ENCODE assay signal across 28 cellular contexts in the genomic region with DNA sequence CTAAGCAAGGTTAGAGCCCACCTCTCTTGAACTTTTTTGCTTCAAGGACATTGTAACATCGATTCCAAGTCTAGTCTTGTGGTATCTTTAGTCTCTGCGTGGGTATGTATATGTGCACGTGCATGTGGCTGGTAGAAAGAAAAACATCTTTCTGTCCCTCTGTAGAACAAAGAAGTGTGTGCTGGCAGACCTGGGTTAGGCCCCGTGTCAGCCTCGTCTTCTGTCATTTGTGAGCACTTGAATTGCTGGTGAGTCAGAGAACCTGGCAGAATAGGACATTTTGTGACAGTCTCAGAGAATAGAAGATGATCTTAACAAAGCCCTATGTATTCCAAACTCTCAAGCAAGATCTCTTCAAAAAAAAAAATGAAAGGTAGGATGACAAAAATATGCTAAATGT.
DNase-seq lines count a peak whose midpoint lies in the region; ATAC-seq, FAIRE-seq and TF ChIP-seq lines count a peak whose summit lies in the region.
"Had no signal": no experiment of that assay in that cellular context is flagged by ENCODE, and none has a peak within 500 bp of the region (broad histone marks: within the 10 kb centered on the region; RNA-seq: fewer than 3 reads in every experiment).

No MANE protein-coding gene starts in this region.

- no peak overlapping the region for H2BK5ac ChIP-seq in neuronal stem cell (ENCODE audit: low read length)

- DNase-seq in astrocyte (ENCODE audit: low read depth): no peak
- peak in 41 of 42 donors; percentile 21 to 90 (median 65) for DNase-seq in head of caudate nucleus
- no peak for DNase-seq in neuronal stem cell (ENCODE audit: low spot score)
- DNase-seq in putamen (ENCODE audit: low spot score): peak; percentile 56
- DNase-seq in AG08396 (ENCODE audit: low spot score): no peak
- DNase-seq in DMS53 treated with DMSO at 0.1 percent for 48 hours (lab: John Stamatoyannopoulos, UW; ENCODE audit: unreplicated experiment): no peak
- no peak for DNase-seq in HepG2 (ENCODE audit: low spot score)
- DNase-seq: 8988T; ACHN; AML-193; Caco-2; Calu3; CD4-positive, alpha-beta T cell; CD8-positive, alpha-beta T cell; DMS79; DND-41; EL; GDM1 had no signal

- H3K36me3 ChIP-seq in astrocyte (ENCODE audit: insufficient read depth, low read length) (no peaks in the 10 kb centered on the region), neuronal stem cell (replicated peaks in 1 of 2; ENCODE audit: control insufficient read depth in 2 of 2, insufficient read depth in 2 of 2, low read length in 2 of 2) (no peaks in the 10 kb centered on the region), HepG2 (replicated peaks in 1 of 2; ENCODE audit: control insufficient read depth in 1 of 2, insufficient read depth in 2 of 2, low read length in 2 of 2) (no peaks in the 10 kb centered on the region)
- H3K36me3 ChIP-seq: BLaER1 treated with 17β-estradiol and CSF1 and Interleukin-3, amounts not matched to agents 10 nM and 100 nM had no signal

- FAIRE-seq in astrocyte (lab: Jason Lieb, UNC) (no peak), HepG2 (lab: Jason Lieb, UNC) (no peak)
- FAIRE-seq: A204.1, D721Med, GM12878, GM12892, GM18507, GM19239 had no signal

- H3K4me1 Mint-ChIP-seq in astrocyte (ENCODE audit: low read depth, unreplicated experiment): peaks cover 4% of the 10 kb centered on the region
- H3K4me1 Mint-ChIP-seq: B cell had no signal

- H3K27ac ChIP-seq in astrocyte (ENCODE audit: low read depth, low read length) (no peak overlapping the region), neuronal stem cell (replicated peaks; ENCODE audit: low read length) (no peak overlapping the region), HepG2 (ENCODE audit: extremely low read length, insufficient read depth, low read length) (no peak overlapping the region)
- H3K27ac ChIP-seq: BLaER1 treated with 17β-estradiol and CSF1 and Interleukin-3, amounts not matched to agents 10 nM and 100 nM; C4-2B had no signal

- H2BK120ac ChIP-seq in neuronal stem cell (ENCODE audit: low read depth, low read length): no peak overlapping the region

- H2BK12ac ChIP-seq in neuronal stem cell (ENCODE audit: low read length): no peak overlapping the region

- H4K20me1 ChIP-seq in astrocyte (ENCODE audit: insufficient read depth, low read length) (no peaks in the 10 kb centered on the region), HepG2 (ENCODE audit: insufficient read depth, low read length) (no peaks in the 10 kb centered on the region)
- H4K20me1 ChIP-seq: BLaER1 treated with 17β-estradiol and CSF1 and Interleukin-3, amounts not matched to agents 10 nM and 100 nM had no signal

- H4K8ac ChIP-seq in neuronal stem cell (ENCODE audit: low read depth, low read length): no peak overlapping the region

- no peaks in the 10 kb centered on the region for H3K79me1 ChIP-seq in neuronal stem cell (ENCODE audit: low read depth, low read length)

- H2BK15ac ChIP-seq in neuronal stem cell (ENCODE audit: low read length): no peak overlapping the region

- no peak for TF ChIP-seq EP300 in HepG2 (IDR thresholded peaks at IDR 0.05; ENCODE audit: low read depth in 2 of 2, low read length in 2 of 2)
- TF ChIP-seq EP300 in HepG2 (CRISPR knock-in tag; IDR thresholded peaks at IDR 0.05; ENCODE audit: borderline replicate concordance): no peak

- H2AFZ ChIP-seq in astrocyte (ENCODE audit: low read depth, low read length) (no peak overlapping the region), neuronal stem cell (ENCODE audit: low read length) (peak overlapping the region; percentile 38), HepG2 (ENCODE audit: low read length) (no peak overlapping the region)

- H3K4me2 ChIP-seq in astrocyte (ENCODE audit: low read length): no peak overlapping the region
- H3K4me2 ChIP-seq in neuronal stem cell (ENCODE audit: insufficient read depth, low read length, poor library complexity, severe bottlenecking): no peak overlapping the region
- no peak overlapping the region for H3K4me2 ChIP-seq in HepG2 (ENCODE audit: low read depth, low read length)
- H3K4me2 ChIP-seq: BLaER1 treated with 17β-estradiol and CSF1 and Interleukin-3, amounts not matched to agents 10 nM and 100 nM had no signal

- no peak for TF ChIP-seq RAD21 in HepG2 (CRISPR knock-in tag; IDR thresholded peaks at IDR 0.05)

- in situ Hi-C loops in HepG2 (cut with HindIII; ENCODE audit: extremely low pct_ligation_motif_present, low pct_unique_long_range_greater_than_20kb): no loop called here

- no peak for TF ChIP-seq CTCF in astrocyte (IDR thresholded peaks at IDR 0.05; ENCODE audit: insufficient read depth, low read depth, low read length)
- TF ChIP-seq CTCF in HepG2 (CRISPR knock-in tag; IDR thresholded peaks at IDR 0.05): no peak

- TF ChIP-seq POLR2A in HepG2 (IDR thresholded peaks at IDR 0.05; ENCODE audit: insufficient read depth in 1 of 2, low read depth in 2 of 2, low read length in 2 of 2): no peak

- intact Hi-C loops in head of caudate nucleus (cut with DNase I): no loop called here
- intact Hi-C loops in HepG2 (cut with micrococcal nuclease; ENCODE audit: unreplicated experiment): no loop called here

- POLR2A ChIA-PET in HepG2 (lab: Yijun Ruan, JAX): no interaction called here

- H3K4me3 Mint-ChIP-seq in astrocyte (ENCODE audit: unreplicated experiment): no peak overlapping the region
- H3K4me3 Mint-ChIP-seq: B cell; CD4-positive, alpha-beta T cell; CD8-positive, alpha-beta T cell had no signal

- H3K9ac ChIP-seq in astrocyte (ENCODE audit: low read length) (no peak overlapping the region), neuronal stem cell (ENCODE audit: low read depth, low read length, poor library complexity) (no peak overlapping the region), HepG2 (ENCODE audit: insufficient read depth, low read depth, low read length) (no peak overlapping the region)
- H3K9ac ChIP-seq: BLaER1 treated with 17β-estradiol and CSF1 and Interleukin-3, amounts not matched to agents 10 nM and 100 nM had no signal

- no peaks in the 10 kb centered on the region for H3K4me1 ChIP-seq in astrocyte (ENCODE audit: insufficient read depth, low read length)
- peaks cover 0 to 9% of the 10 kb centered on the region in 2 donors for H3K4me1 ChIP-seq in neuronal stem cell (ENCODE audit: control insufficient read depth in 2 of 2, insufficient read depth in 1 of 2, low read depth in 1 of 2, low read length in 2 of 2)
- H3K4me1 ChIP-seq in HepG2 (ENCODE audit: insufficient read depth, low read length): no peaks in the 10 kb centered on the region
- H3K4me1 ChIP-seq: Caco-2 had no signal

- ATAC-seq in HG03280 (IDR thresholded peaks at IDR 0.05; ENCODE audit: unreplicated experiment) (no peak), HepG2 (no peak)
- ATAC-seq: CD8-positive, alpha-beta T cell; GM12878 had no signal

- H3K9me3 ChIP-seq in astrocyte (ENCODE audit: insufficient read depth, low read depth, low read length) (no peaks in the 10 kb centered on the region), neuronal stem cell (replicated peaks in 1 of 2; ENCODE audit: control insufficient read depth in 2 of 2, insufficient read depth in 1 of 2, low read depth in 1 of 2, low read length in 2 of 2) (peaks cover 0 to 8% of the 10 kb centered on the region in 2 donors), HepG2 (ENCODE audit: low read length) (no peaks in the 10 kb centered on the region)
- H3K9me3 ChIP-seq: Caco-2 had no signal

- H3K27me3 ChIP-seq in astrocyte (ENCODE audit: insufficient read depth, low read length): no peaks in the 10 kb centered on the region
- no peaks in the 10 kb centered on the region for H3K27me3 ChIP-seq in neuronal stem cell (ENCODE audit: control insufficient read depth in 3 of 3, insufficient read depth in 3 of 3, low read depth in 1 of 3, low read length in 3 of 3)
- H3K27me3 ChIP-seq in HepG2 (ENCODE audit: control insufficient read depth in 1 of 2, insufficient read depth in 2 of 2, low read length in 2 of 2): no peaks in the 10 kb centered on the region
- H3K27me3 ChIP-seq: BLaER1 treated with 17β-estradiol and CSF1 and Interleukin-3, amounts not matched to agents 10 nM and 100 nM had no signal

- no peak overlapping the region for H3K18ac ChIP-seq in neuronal stem cell (ENCODE audit: low read length)

- peak overlapping the region; percentile 20 for H3K27ac Mint-ChIP-seq in astrocyte (ENCODE audit: unreplicated experiment)
- H3K27ac Mint-ChIP-seq: B cell; CD4-positive, alpha-beta T cell; CD8-positive, alpha-beta T cell had no signal

- H3K79me2 ChIP-seq in astrocyte (ENCODE audit: insufficient read depth, low read length) (no peaks in the 10 kb centered on the region), HepG2 (ENCODE audit: insufficient read depth, low read length) (no peaks in the 10 kb centered on the region)

- H3K14ac ChIP-seq in neuronal stem cell (ENCODE audit: low read length): no peak overlapping the region

- H3K36me3 Mint-ChIP-seq in astrocyte (ENCODE audit: low read depth, unreplicated experiment): no peaks in the 10 kb centered on the region
- H3K36me3 Mint-ChIP-seq: CD8-positive, alpha-beta T cell had no signal

- no peak overlapping the region for H3K23ac ChIP-seq in neuronal stem cell (ENCODE audit: low read depth, low read length, poor library complexity)

- no peak overlapping the region for H3K4me3 ChIP-seq in astrocyte (ENCODE audit: insufficient read depth, low read depth, low read length)
- H3K4me3 ChIP-seq in neuronal stem cell (ENCODE audit: low read length in 2 of 2): no peak overlapping the region
- H3K4me3 ChIP-seq in HepG2 (replicated peaks in 1 of 3; ENCODE audit: insufficient read depth in 1 of 3, low read depth in 2 of 3, low read length in 3 of 3): no peak overlapping the region
- H3K4me3 ChIP-seq: BLaER1 treated with 17β-estradiol and CSF1 and Interleukin-3, amounts not matched to agents 10 nM and 100 nM; GM12878 had no signal

- WGBS in neuronal stem cell (ENCODE audit: extremely low coverage in 2 of 2, insufficient read length in 2 of 2, insufficient replicate concordance in 1 of 2), 2 donors: no CpG with 5 or more reads among the region's 5 CpGs
- WGBS in HepG2 (ENCODE audit: low lambda C conversion rate): 9% methylated on average over 5 of the region's 5 CpGs

- no peak overlapping the region for H3K4ac ChIP-seq in neuronal stem cell (ENCODE audit: low read length)

- H3K9me3 Mint-ChIP-seq in astrocyte (ENCODE audit: unreplicated experiment): peaks cover 1% of the 10 kb centered on the region
- H3K9me3 Mint-ChIP-seq: CD8-positive, alpha-beta T cell had no signal

- BruUV-seq in HepG2 (replicated peaks; lab: Mats Ljungman, UMichigan): no TSS peak

- CTCF ChIA-PET in HepG2 (lab: Yijun Ruan, JAX; ENCODE audit: low intra/inter-chr PET ratio, low total read pairs): no interaction called here

- H2AK5ac ChIP-seq in neuronal stem cell (ENCODE audit: low read depth, low read length): no peak overlapping the region

- no peaks in the 10 kb centered on the region for H3K27me3 Mint-ChIP-seq in astrocyte (ENCODE audit: low read depth, unreplicated experiment)

- no peak overlapping the region for H4K91ac ChIP-seq in neuronal stem cell (ENCODE audit: low read depth, low read length, poor library complexity)

Comparison
In these comparisons a context has a peak if more than half of its experiments do, and no peak if none do; other contexts are left out.
1. DNase-seq: peak in head of caudate nucleus (41 of 42) and putamen (single experiment); none in astrocyte (single experiment), neuronal stem cell (single experiment), AG08396 (single experiment), DMS53 treated with DMSO at 0.1 percent for 48 hours (single experiment) and HepG2 (single experiment).